Comparison of ENCODE assay signal across 21 cellular contexts in the genomic region with DNA sequence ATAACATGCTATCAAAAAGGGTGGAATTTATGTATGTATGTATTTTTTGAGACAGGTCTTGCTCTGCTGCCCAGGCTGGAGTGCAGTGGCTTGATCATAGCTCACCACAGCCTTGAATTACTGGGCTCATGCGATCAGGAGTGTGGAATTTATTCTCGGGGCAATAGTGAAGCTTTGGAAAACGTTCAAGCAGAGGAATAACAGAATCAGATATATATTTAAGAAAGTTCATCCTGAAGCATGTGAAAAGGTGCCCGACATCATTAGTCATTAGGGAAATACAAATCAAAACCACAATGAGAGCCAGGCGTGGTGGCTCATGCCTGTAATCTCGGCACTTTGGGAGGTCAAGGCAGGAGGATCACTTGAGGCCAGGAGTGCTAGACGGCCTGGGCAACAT. TPM values are rescaled to one million over a fixed set of nuclear protein-coding genes. Genes with fewer than 3 reads are reported as not detected.
DNase-seq lines count a peak whose midpoint lies in the region; ATAC-seq and TF ChIP-seq lines count a peak whose summit lies in the region.
"Had no signal": no experiment of that assay in that cellular context is flagged by ENCODE, and none has a peak within 500 bp of the region (broad histone marks: within the 10 kb centered on the region; RNA-seq: fewer than 3 reads in every experiment).

No MANE protein-coding gene starts in this region.

- intact Hi-C loops in activated naive CD4-positive, alpha-beta T cell treated with anti-CD3 and anti-CD28 coated beads for 36 hours (cut with micrococcal nuclease), result loop anchor here (5.0 kb wide), 1 partner anchor 71 kb away; no protein-coding TSS in a partner anchor
- intact Hi-C loops in activated B cell treated with CpG ODN at 0.5 μM for 24 hours (cut with micrococcal nuclease), result no loop called here

- TF ChIP-seq CTCF in activated B cell treated with CpG ODN at 0.5 μM for 24 hours (IDR thresholded peaks at IDR 0.05), result no peak

- H3K9me3 Mint-ChIP-seq in activated naive CD4-positive, alpha-beta T cell treated with anti-CD3 and anti-CD28 coated beads for 36 hours, result no peaks in the 10 kb centered on the region
- H3K9me3 Mint-ChIP-seq in activated B cell treated with CpG ODN at 0.5 μM for 24 hours, result no peaks in the 10 kb centered on the region
- no peaks in the 10 kb centered on the region for H3K9me3 Mint-ChIP-seq in effector memory CD8-positive, alpha-beta T cell
- no peaks in the 10 kb centered on the region for H3K9me3 Mint-ChIP-seq in stimulated activated naive B cell treated with anti-CD40 and anti-IgM and Interleukin-4, amounts not matched to agents 10 μg/mL and 1 μg/mL and 100 μg/mL, for 72 hours
- H3K9me3 Mint-ChIP-seq: naive thymus-derived CD4-positive, alpha-beta T cell had no signal

- no peaks in the 10 kb centered on the region for H3K27me3 Mint-ChIP-seq in activated naive CD4-positive, alpha-beta T cell treated with anti-CD3 and anti-CD28 coated beads for 36 hours (ENCODE audit: low read depth)
- H3K27me3 Mint-ChIP-seq in activated B cell treated with CpG ODN at 0.5 μM for 24 hours, result no peaks in the 10 kb centered on the region
- no peaks in the 10 kb centered on the region for H3K27me3 Mint-ChIP-seq in effector memory CD8-positive, alpha-beta T cell
- H3K27me3 Mint-ChIP-seq in stimulated activated naive B cell treated with anti-CD40 and anti-IgM and Interleukin-4, amounts not matched to agents 10 μg/mL and 1 μg/mL and 100 μg/mL, for 72 hours, result no peaks in the 10 kb centered on the region
- H3K27me3 Mint-ChIP-seq: naive thymus-derived CD4-positive, alpha-beta T cell had no signal

- H3K4me1 Mint-ChIP-seq in activated naive CD4-positive, alpha-beta T cell treated with anti-CD3 and anti-CD28 coated beads for 36 hours (ENCODE audit: low read depth), result peaks cover 18% of the 10 kb centered on the region
- H3K4me1 Mint-ChIP-seq in activated B cell treated with CpG ODN at 0.5 μM for 24 hours, result peaks cover 47% of the 10 kb centered on the region
- peaks cover 3 to 5% of the 10 kb centered on the region in 2 donors for H3K4me1 Mint-ChIP-seq in effector memory CD8-positive, alpha-beta T cell (ENCODE audit: low read depth in 2 of 2)
- H3K4me1 Mint-ChIP-seq in stimulated activated naive B cell treated with anti-CD40 and anti-IgM and Interleukin-4, amounts not matched to agents 10 μg/mL and 1 μg/mL and 100 μg/mL, for 72 hours, result peaks cover 25 to 34% of the 10 kb centered on the region in 2 donors

- DNase-seq in activated naive CD4-positive, alpha-beta T cell treated with anti-CD3 and anti-CD28 coated beads for 36 hours, result no peak
- DNase-seq in activated naive CD4-positive, alpha-beta T cell (lab: John Stamatoyannopoulos, UW), result no peak
- DNase-seq in activated B cell treated with CpG ODN at 0.5 μM for 24 hours (no peak), hippocampal formation (lab: John Stamatoyannopoulos, UW) (no peak), SKM-1 (lab: John Stamatoyannopoulos, UW; ENCODE audit: unreplicated experiment) (no peak)
- DNase-seq in effector memory CD8-positive, alpha-beta T cell, result no peak
- no peak for DNase-seq in stimulated activated naive B cell treated with anti-CD40 and anti-IgM and Interleukin-4, amounts not matched to agents 10 μg/mL and 1 μg/mL and 100 μg/mL, for 72 hours
- DNase-seq: C1 segment of cervical spinal cord; colonic mucosa; DMS 273 treated with DMSO at 0.1 percent for 48 hours; HCEC 1CT; MG63; naive thymus-derived CD4-positive, alpha-beta T cell; NCI-H1694; NCI-H226; T1000; upper lobe of left lung had no signal

- peaks cover 12% of the 10 kb centered on the region for H3K36me3 Mint-ChIP-seq in activated naive CD4-positive, alpha-beta T cell treated with anti-CD3 and anti-CD28 coated beads for 36 hours (ENCODE audit: low read depth)
- peaks cover 60% of the 10 kb centered on the region for H3K36me3 Mint-ChIP-seq in activated B cell treated with CpG ODN at 0.5 μM for 24 hours (ENCODE audit: low read depth)
- H3K36me3 Mint-ChIP-seq in effector memory CD8-positive, alpha-beta T cell (ENCODE audit: insufficient read depth), result peaks cover 39% of the 10 kb centered on the region
- peaks cover 41 to 60% of the 10 kb centered on the region in 2 donors for H3K36me3 Mint-ChIP-seq in stimulated activated naive B cell treated with anti-CD40 and anti-IgM and Interleukin-4, amounts not matched to agents 10 μg/mL and 1 μg/mL and 100 μg/mL, for 72 hours

- POLR2A ChIA-PET in activated B cell treated with CpG ODN at 0.5 μM for 24 hours (lab: Charles Lee), result no interaction called here

- H3K4me3 Mint-ChIP-seq in activated naive CD4-positive, alpha-beta T cell treated with anti-CD3 and anti-CD28 coated beads for 36 hours, result no peak overlapping the region
- H3K4me3 Mint-ChIP-seq in activated B cell treated with CpG ODN at 0.5 μM for 24 hours, result no peak overlapping the region
- H3K4me3 Mint-ChIP-seq in effector memory CD8-positive, alpha-beta T cell, result no peak overlapping the region
- no peak overlapping the region for H3K4me3 Mint-ChIP-seq in stimulated activated naive B cell treated with anti-CD40 and anti-IgM and Interleukin-4, amounts not matched to agents 10 μg/mL and 1 μg/mL and 100 μg/mL, for 72 hours
- H3K4me3 Mint-ChIP-seq: naive thymus-derived CD4-positive, alpha-beta T cell had no signal

- ATAC-seq in activated B cell treated with CpG ODN at 0.5 μM for 24 hours (ENCODE audit: low read depth) (no peak), GM19467 (IDR thresholded peaks at IDR 0.05; ENCODE audit: unreplicated experiment) (no peak)
- no peak for ATAC-seq in effector memory CD8-positive, alpha-beta T cell (replicated peaks)
- no peak for ATAC-seq in stimulated activated naive B cell treated with anti-CD40 and anti-IgM and Interleukin-4, amounts not matched to agents 10 μg/mL and 1 μg/mL and 100 μg/mL, for 72 hours (replicated peaks)
- ATAC-seq: activated CD4-positive, CD25-positive, alpha-beta regulatory T cell treated with anti-CD3 and anti-CD28 coated beads, Interleukin-2, amount 50 U/mL, for 24 hours; naive thymus-derived CD4-positive, alpha-beta T cell; Panc1; sciatic nerve had no signal

- CTCF ChIA-PET in activated naive CD4-positive, alpha-beta T cell treated with anti-CD3 and anti-CD28 coated beads for 36 hours (lab: Charles Lee), result interaction anchor here (1.5 to 2.2 kb wide), 2 partner anchors 19 to 71 kb away, joined by 6 read pairs; no protein-coding TSS in a partner anchor
- CTCF ChIA-PET in activated B cell treated with CpG ODN at 0.5 μM for 24 hours (lab: Charles Lee), result no interaction called here

- H3K27ac Mint-ChIP-seq in activated naive CD4-positive, alpha-beta T cell treated with anti-CD3 and anti-CD28 coated beads for 36 hours, result peak overlapping the region; percentile 1
- peak overlapping the region; percentile 54 for H3K27ac Mint-ChIP-seq in activated B cell treated with CpG ODN at 0.5 μM for 24 hours
- peak overlapping the region; percentile 45 to 89 for H3K27ac Mint-ChIP-seq in effector memory CD8-positive, alpha-beta T cell
- peak overlapping the region; percentile 42 for H3K27ac Mint-ChIP-seq in stimulated activated naive B cell treated with anti-CD40 and anti-IgM and Interleukin-4, amounts not matched to agents 10 μg/mL and 1 μg/mL and 100 μg/mL, for 72 hours

RNA-seq across cellular contexts. Expression of a gene that starts 7.7 kb away (rescaled TPM):
- total RNA-seq in activated naive CD4-positive, alpha-beta T cell treated with anti-CD3 and anti-CD28 coated beads for 36 hours, result 10 to 100 TPM; 31.7 to 32.4 TPM
- 42.9 and 45.3 TPM in 2 replicates for total RNA-seq in activated B cell treated with CpG ODN at 0.5 μM for 24 hours

RNA-seq across cellular contexts. Expression of a gene that starts 37.3 kb away (rescaled TPM):
- total RNA-seq in activated naive CD4-positive, alpha-beta T cell treated with anti-CD3 and anti-CD28 coated beads for 36 hours, result 10 to 100 TPM; 33.9 to 40.4 TPM
- total RNA-seq in activated B cell treated with CpG ODN at 0.5 μM for 24 hours, result 49.5 TPM in 2 replicates

Comparison
In these comparisons a context has a peak if more than half of its experiments do, and no peak if none do; other contexts are left out.
1. H3K27ac Mint-ChIP-seq: peak in every context shown above with its lines; median percentile 67 in effector memory CD8-positive, alpha-beta T cell; 54 in activated B cell treated with CpG ODN at 0.5 μM for 24 hours; 42 in stimulated activated naive B cell treated with anti-CD40 and anti-IgM and Interleukin-4, amounts not matched to agents 10 μg/mL and 1 μg/mL and 100 μg/mL, for 72 hours; 1 in activated naive CD4-positive, alpha-beta T cell treated with anti-CD3 and anti-CD28 coated beads for 36 hours.